31 cellular contexts compared by ENCODE assay signal in genomic region chr15:50225897-50226296, GRCh38. TPM values are rescaled to one million over a fixed set of nuclear protein-coding genes. Genes with fewer than 3 reads are reported as not detected.
A peak's percentile ranks its signal among the peaks of the same experiment; 100 is the strongest.
DNase-seq lines count a peak whose midpoint lies in the region; ATAC-seq, FAIRE-seq and TF ChIP-seq lines count a peak whose summit lies in the region.
"Had no signal": no experiment of that assay in that cellular context is flagged by ENCODE, and none has a peak within 500 bp of the region (broad histone marks: within the 10 kb centered on the region; RNA-seq: fewer than 3 reads in every experiment).

No MANE protein-coding gene starts in this region.

- no peaks in the 10 kb centered on the region for H3K79me1 ChIP-seq in IMR-90 (ENCODE audit: low read depth in 1 of 2, low read length in 2 of 2)

- no peak overlapping the region for H3K23ac ChIP-seq in IMR-90 (ENCODE audit: low read depth, low read length)

- no peak overlapping the region for H2BK20ac ChIP-seq in IMR-90 (ENCODE audit: low read depth, low read length)

- H2BK5ac ChIP-seq in IMR-90 (ENCODE audit: low read depth, low read length, poor library complexity, severe bottlenecking), result no peak overlapping the region

- H3K9ac ChIP-seq in IMR-90 (ENCODE audit: low read depth, low read length) (no peak overlapping the region), HepG2 (ENCODE audit: insufficient read depth, low read depth, low read length) (no peak overlapping the region)
- H3K9ac ChIP-seq: BLaER1 treated with 17β-estradiol and CSF1 and Interleukin-3, amounts not matched to agents 10 nM and 100 nM had no signal

- H3K4me3 ChIP-seq in IMR-90 (ENCODE audit: insufficient read depth, low read depth, low read length) (no peak overlapping the region), hepatocyte (no peak overlapping the region), HepG2 (replicated peaks in 1 of 3; ENCODE audit: insufficient read depth in 1 of 3, low read depth in 2 of 3, low read length in 3 of 3) (no peak overlapping the region), right lobe of liver (no peak overlapping the region)
- H3K4me3 ChIP-seq: A549; BLaER1 treated with 17β-estradiol and CSF1 and Interleukin-3, amounts not matched to agents 10 nM and 100 nM; GM12878 had no signal

- H4K20me1 ChIP-seq in IMR-90 (ENCODE audit: insufficient read depth, low read length) (no peaks in the 10 kb centered on the region), hepatocyte (ENCODE audit: insufficient read depth, poor library complexity, severe bottlenecking) (no peaks in the 10 kb centered on the region), HepG2 (ENCODE audit: insufficient read depth, low read length) (no peaks in the 10 kb centered on the region)
- H4K20me1 ChIP-seq: BLaER1 treated with 17β-estradiol and CSF1 and Interleukin-3, amounts not matched to agents 10 nM and 100 nM had no signal

- no peak overlapping the region for H2AK9ac ChIP-seq in IMR-90 (replicated peaks; ENCODE audit: low read depth, low read length, poor library complexity)

- POLR2A ChIA-PET in IMR-90 (lab: Charles Lee; ENCODE audit: unreplicated experiment), result no interaction called here
- POLR2A ChIA-PET in HepG2 (lab: Yijun Ruan, JAX), result no interaction called here

- H2BK15ac ChIP-seq in IMR-90 (ENCODE audit: low read depth, low read length), result no peak overlapping the region; the same call in 2 of the 3 replicates

- H3K9me3 ChIP-seq in IMR-90 (ENCODE audit: control insufficient read depth, insufficient read depth, low read length), result no peaks in the 10 kb centered on the region
- H3K9me3 ChIP-seq in hepatocyte (ENCODE audit: low read depth), result no peaks in the 10 kb centered on the region
- H3K9me3 ChIP-seq in HepG2 (ENCODE audit: low read length), result no peaks in the 10 kb centered on the region
- no peaks in the 10 kb centered on the region for H3K9me3 ChIP-seq in right lobe of liver
- H3K9me3 ChIP-seq: A549; BLaER1 treated with 17β-estradiol and CSF1 and Interleukin-3, amounts not matched to agents 10 nM and 100 nM; Caco-2 had no signal

- H3K27ac ChIP-seq in IMR-90 (ENCODE audit: insufficient read depth, low read length) (no peak overlapping the region), hepatocyte (peak overlapping the region; percentile 48), HepG2 (ENCODE audit: extremely low read length, insufficient read depth, low read length) (no peak overlapping the region), right lobe of liver (peak overlapping the region in 2 of 3 donors; percentile 54 to 79)
- H3K27ac ChIP-seq: 22Rv1; A549; BLaER1 treated with 17β-estradiol and CSF1 and Interleukin-3, amounts not matched to agents 10 nM and 100 nM; C4-2B had no signal

- no peak overlapping the region for H3K4me2 ChIP-seq in IMR-90 (ENCODE audit: low read depth, low read length)
- no peak overlapping the region for H3K4me2 ChIP-seq in hepatocyte
- no peak overlapping the region for H3K4me2 ChIP-seq in HepG2 (ENCODE audit: low read depth, low read length)
- H3K4me2 ChIP-seq: BLaER1 treated with 17β-estradiol and CSF1 and Interleukin-3, amounts not matched to agents 10 nM and 100 nM had no signal

- in situ Hi-C loops in IMR-90 (cut with MboI; ENCODE audit: low sequenced_read_pairs), result no loop called here
- in situ Hi-C loops in HepG2 (cut with HindIII; ENCODE audit: extremely low pct_ligation_motif_present, low pct_unique_long_range_greater_than_20kb), result no loop called here

- ATAC-seq in IMR-90 (ENCODE audit: low read depth) (no peak), HepG2 (no peak), right lobe of liver (peak; percentile 52 to 73 (median 54)), HG03439 (IDR thresholded peaks at IDR 0.05; ENCODE audit: unreplicated experiment) (no peak)
- ATAC-seq: A549; CD8-positive, alpha-beta T cell; GM12878 had no signal

- DNase-seq in IMR-90 (no peak), hepatocyte (ENCODE audit: low spot score) (no peak), HepG2 (ENCODE audit: low spot score) (no peak), right lobe of liver (no peak), NCI-H1694 treated with DMSO at 0.1 percent for 48 hours (lab: John Stamatoyannopoulos, UW) (no peak)
- no peak for DNase-seq in effector CD8-positive, alpha-beta T cell (lab: John Stamatoyannopoulos, UW)
- DNase-seq: AML-193; Caco-2; Calu3; CD4-positive, alpha-beta T cell; CD8-positive, alpha-beta T cell; DMS153; DMS53; DMS79; DND-41; EL; GDM1 had no signal

- CTCF ChIA-PET in IMR-90 (lab: Yijun Ruan, JAX) (no interaction called here), HepG2 (lab: Yijun Ruan, JAX; ENCODE audit: low intra/inter-chr PET ratio, low total read pairs) (no interaction called here)

- BruUV-seq in IMR-90 (replicated peaks; lab: Mats Ljungman, UMichigan) (no TSS peak), HepG2 (replicated peaks; lab: Mats Ljungman, UMichigan) (no TSS peak)

- no peak overlapping the region for H4K5ac ChIP-seq in IMR-90 (ENCODE audit: low read depth, low read length)

- no peak overlapping the region for H4K8ac ChIP-seq in IMR-90 (ENCODE audit: low read depth in 2 of 2, low read length in 2 of 2)

- TF ChIP-seq POLR2A in IMR-90 (IDR thresholded peaks at IDR 0.05; ENCODE audit: low read depth, low read length), result no peak
- TF ChIP-seq POLR2A in HepG2 (IDR thresholded peaks at IDR 0.05; ENCODE audit: insufficient read depth in 1 of 2, low read depth in 2 of 2, low read length in 2 of 2), result no peak
- TF ChIP-seq POLR2A in right lobe of liver (IDR thresholded peaks at IDR 0.05), result no peak

- H3K14ac ChIP-seq in IMR-90 (replicated peaks; ENCODE audit: low read depth, low read length), result no peak overlapping the region

- WGBS in IMR-90 (ENCODE audit: extremely low coverage in 2 of 2, insufficient read length in 1 of 2), 2 experiments, result no CpG with 5 or more reads among the region's 4 CpGs
- 77% methylated on average over 4 of the region's 4 CpGs for WGBS in hepatocyte (ENCODE audit: low lambda C conversion rate, missing lambda C conversion rate)
- 86% methylated on average over 4 of the region's 4 CpGs for WGBS in HepG2 (ENCODE audit: low lambda C conversion rate)
- WGBS in right lobe of liver (ENCODE audit: insufficient coverage, low coverage, low lambda C conversion rate, missing lambda C conversion rate), result 32% methylated on average over 4 of the region's 4 CpGs

- no peak overlapping the region for H2BK120ac ChIP-seq in IMR-90 (ENCODE audit: low read depth, low read length)

- no peak overlapping the region for H3K18ac ChIP-seq in IMR-90 (ENCODE audit: low read depth, low read length)

- H3K9me2 ChIP-seq in hepatocyte (replicated peaks; ENCODE audit: insufficient read depth), result no peaks in the 10 kb centered on the region

- no peak overlapping the region for H3K4ac ChIP-seq in IMR-90 (ENCODE audit: low read depth, low read length)

- H3K27me3 ChIP-seq in IMR-90 (ENCODE audit: control insufficient read depth, insufficient read depth, low read length) (peaks cover 5% of the 10 kb centered on the region), hepatocyte (no peaks in the 10 kb centered on the region), HepG2 (ENCODE audit: control insufficient read depth in 1 of 2, insufficient read depth in 2 of 2, low read length in 2 of 2) (no peaks in the 10 kb centered on the region), right lobe of liver (no peaks in the 10 kb centered on the region)
- H3K27me3 ChIP-seq: BLaER1 treated with 17β-estradiol and CSF1 and Interleukin-3, amounts not matched to agents 10 nM and 100 nM had no signal

- intact Hi-C loops in IMR-90 (cut with micrococcal nuclease) (no loop called here), HepG2 (cut with micrococcal nuclease; ENCODE audit: unreplicated experiment) (no loop called here), right lobe of liver (cut with DNase I) (no loop called here)

- FAIRE-seq in HepG2 (lab: Jason Lieb, UNC), result no peak
- FAIRE-seq: A549, D721Med, GM12878, GM12892, GM18507 had no signal

- no peak overlapping the region for H4K91ac ChIP-seq in IMR-90 (ENCODE audit: insufficient read depth, low read depth, low read length)

- TF ChIP-seq CTCF in IMR-90 (conservative IDR thresholded peaks at IDR 0.05; ENCODE audit: low read depth, low read length) (no peak), hepatocyte (IDR thresholded peaks at IDR 0.05; ENCODE audit: poor library complexity) (no peak), HepG2 (CRISPR knock-in tag; IDR thresholded peaks at IDR 0.05) (no peak), right lobe of liver (IDR thresholded peaks at IDR 0.05) (no peak)

- H3K4me1 ChIP-seq in IMR-90 (ENCODE audit: control insufficient read depth, insufficient read depth, low read length) (peaks cover 2% of the 10 kb centered on the region; the same call in 1 of the 2 replicates), hepatocyte (ENCODE audit: insufficient read depth) (peaks cover 5% of the 10 kb centered on the region), HepG2 (ENCODE audit: insufficient read depth, low read length) (peaks cover 12% of the 10 kb centered on the region), right lobe of liver (peaks cover 0 to 39% (median 18%) of the 10 kb centered on the region in 4 donors)
- H3K4me1 ChIP-seq: Caco-2 had no signal

- dilution Hi-C loops in IMR-90 (cut with HindIII; ENCODE audit: low sequenced_read_pairs, unreplicated experiment), result no loop called here

- no peak overlapping the region for H2AFZ ChIP-seq in IMR-90 (replicated peaks; ENCODE audit: low read length, poor library complexity)
- H2AFZ ChIP-seq in hepatocyte, result no peak overlapping the region
- no peak overlapping the region for H2AFZ ChIP-seq in HepG2 (ENCODE audit: low read length)

- H2AK5ac ChIP-seq in IMR-90 (ENCODE audit: low read depth, low read length), result no peak overlapping the region

- peaks cover 8% of the 10 kb centered on the region; the same call in 1 of the 2 replicates for H3K9me1 ChIP-seq in IMR-90 (ENCODE audit: insufficient read depth, low read length)

- H3K56ac ChIP-seq in IMR-90 (ENCODE audit: extremely low read depth, insufficient read depth, low read length), result no peak overlapping the region

- H3K36me3 ChIP-seq in IMR-90 (ENCODE audit: control insufficient read depth, insufficient read depth, low read length) (no peaks in the 10 kb centered on the region), hepatocyte (replicated peaks; ENCODE audit: insufficient read depth, low read depth) (no peaks in the 10 kb centered on the region), HepG2 (replicated peaks in 1 of 2; ENCODE audit: control insufficient read depth in 1 of 2, insufficient read depth in 2 of 2, low read length in 2 of 2) (peaks cover 3 to 33% of the 10 kb centered on the region in 2 experiments), right lobe of liver (peaks cover 0 to 48% (median 15%) of the 10 kb centered on the region in 4 donors)

- H3K79me2 ChIP-seq in hepatocyte, result no peaks in the 10 kb centered on the region
- no peaks in the 10 kb centered on the region for H3K79me2 ChIP-seq in HepG2 (ENCODE audit: insufficient read depth, low read length)

- TF ChIP-seq EP300 in HepG2 (IDR thresholded peaks at IDR 0.05; ENCODE audit: low read depth in 2 of 2, low read length in 2 of 2) (no peak), HepG2 (CRISPR knock-in tag; IDR thresholded peaks at IDR 0.05; ENCODE audit: borderline replicate concordance) (no peak)

- TF ChIP-seq RAD21 in IMR-90 (IDR thresholded peaks at IDR 0.05; ENCODE audit: low read length) (no peak), HepG2 (CRISPR knock-in tag; IDR thresholded peaks at IDR 0.05) (no peak)

RNA-seq across cellular contexts. Expression of gene HDC, which starts 39.6 kb away (rescaled TPM):
- total RNA-seq in IMR-90 (2012; rRNA removed), result not detected in 2 replicates
- polyA plus RNA-seq in IMR-90 (2012; rRNA removed), result not detected in 2 replicates
- polyA plus RNA-seq in IMR-90 (2012; cell fraction: cytosol; rRNA removed), result not detected in 2 replicates
- 0.03 and 0.11 TPM in 2 replicates for polyA plus RNA-seq in IMR-90 (2012; cell fraction: nucleus; rRNA removed; ENCODE audit: low replicate concordance)
- 0.44 TPM in 1 of 2 replicates, not detected in the other for total RNA-seq in hepatocyte
- polyA plus RNA-seq in hepatocyte, result not detected in 2 replicates
- total RNA-seq in HepG2 (2016; rRNA removed; fragmentation: Illumina TruSeq; extraction: Trizol), result not detected in 2 replicates
- not detected in 2 replicates for total RNA-seq in HepG2 (2016; cell fraction: cytosol; rRNA removed; fragmentation: Illumina TruSeq; extraction: Trizol; ENCODE audit: low read depth)
- not detected in 2 replicates for total RNA-seq in HepG2 (2016; cell fraction: insoluble cytoplasmic fraction; rRNA removed; fragmentation: Illumina TruSeq; extraction: Trizol)
- not detected in 2 replicates for total RNA-seq in HepG2 (2016; cell fraction: membrane; rRNA removed; fragmentation: Illumina TruSeq; extraction: Trizol)
- not detected in 2 replicates for total RNA-seq in HepG2 (2016; cell fraction: nucleus; rRNA removed; fragmentation: Illumina TruSeq; extraction: Trizol)
- polyA plus RNA-seq in HepG2 (2011; rRNA removed), result not detected in 2 replicates
- polyA plus RNA-seq in HepG2 (2011; cell fraction: cytosol; rRNA removed), result not detected in 2 replicates
- 0.19 TPM in 1 of 2 replicates, not detected in the other for polyA plus RNA-seq in HepG2 (2011; cell fraction: nucleus; rRNA removed)
- polyA plus RNA-seq in HepG2 (2012), result not detected in 2 replicates
- not detected in 2 replicates for polyA plus RNA-seq in HepG2 (2016; cell fraction: cytosol; fragmentation: Illumina TruSeq; extraction: Trizol; ENCODE audit: low read depth)
- not detected in 2 replicates for polyA plus RNA-seq in HepG2 (2016; cell fraction: insoluble cytoplasmic fraction; fragmentation: Illumina TruSeq; extraction: Trizol; ENCODE audit: low read depth)
- polyA plus RNA-seq in HepG2 (2016; cell fraction: membrane; fragmentation: Illumina TruSeq; extraction: Trizol; ENCODE audit: low read depth), result not detected in 2 replicates
- polyA plus RNA-seq in HepG2 (2016; cell fraction: nucleus; fragmentation: Illumina TruSeq; extraction: Trizol; ENCODE audit: insufficient read depth, low read depth), result not detected in 2 replicates
- 1.1 TPM in 1 of 2 replicates, not detected in the other for polyA minus RNA-seq in HepG2 (2011; rRNA and poly(A)+ RNA removed; ENCODE audit: low replicate concordance)
- polyA minus RNA-seq in HepG2 (2011; cell fraction: cytosol; rRNA and poly(A)+ RNA removed), result not detected in 2 replicates
- not detected in 2 replicates for polyA minus RNA-seq in HepG2 (2011; cell fraction: nucleus; rRNA and poly(A)+ RNA removed)
- total RNA-seq in right lobe of liver, result under 1 TPM in 3 of 6 experiments, not detected in 3; 0.26 to 0.47 (median 0.34) TPM
- total RNA-seq: B cell; Caco-2; Calu3; CD8-positive, alpha-beta T cell; Daoy; G401; GM12878 had no signal
- polyA plus RNA-seq: BJ, GM12878 had no signal

RNA-seq across cellular contexts. Expression of gene SLC27A2, which starts 43.9 kb away (rescaled TPM):
- total RNA-seq in IMR-90 (2012; rRNA removed), result under 0.01 TPM in 1 of 2 replicates, not detected in the other
- polyA plus RNA-seq in IMR-90 (2012; rRNA removed), result not detected in 2 replicates
- 0.03 TPM in 1 of 2 replicates, not detected in the other for polyA plus RNA-seq in IMR-90 (2012; cell fraction: cytosol; rRNA removed)
- not detected in 2 replicates for polyA plus RNA-seq in IMR-90 (2012; cell fraction: nucleus; rRNA removed; ENCODE audit: low replicate concordance)
- 37.0 and 41.3 TPM in 2 replicates for total RNA-seq in hepatocyte
- 10.1 and 24.8 TPM in 2 replicates for polyA plus RNA-seq in hepatocyte
- total RNA-seq in HepG2 (2016; rRNA removed; fragmentation: Illumina TruSeq; extraction: Trizol), result 12.3 and 23.4 TPM in 2 replicates
- total RNA-seq in HepG2 (2016; cell fraction: cytosol; rRNA removed; fragmentation: Illumina TruSeq; extraction: Trizol; ENCODE audit: low read depth), result 3.2 TPM in 2 replicates
- total RNA-seq in HepG2 (2016; cell fraction: insoluble cytoplasmic fraction; rRNA removed; fragmentation: Illumina TruSeq; extraction: Trizol), result 12.5 and 24.4 TPM in 2 replicates
- 5.0 and 6.4 TPM in 2 replicates for total RNA-seq in HepG2 (2016; cell fraction: membrane; rRNA removed; fragmentation: Illumina TruSeq; extraction: Trizol)
- 19.3 and 23.5 TPM in 2 replicates for total RNA-seq in HepG2 (2016; cell fraction: nucleus; rRNA removed; fragmentation: Illumina TruSeq; extraction: Trizol)
- 14.6 and 16.0 TPM in 2 replicates for polyA plus RNA-seq in HepG2 (2011; rRNA removed)
- 10.0 and 13.4 TPM in 2 replicates for polyA plus RNA-seq in HepG2 (2011; cell fraction: cytosol; rRNA removed)
- 7.6 and 8.6 TPM in 2 replicates for polyA plus RNA-seq in HepG2 (2011; cell fraction: nucleus; rRNA removed)
- polyA plus RNA-seq in HepG2 (2012), result 25.5 and 34.1 TPM in 2 replicates
- 2.2 and 2.8 TPM in 2 replicates for polyA plus RNA-seq in HepG2 (2016; cell fraction: cytosol; fragmentation: Illumina TruSeq; extraction: Trizol; ENCODE audit: low read depth)
- 10.7 and 11.3 TPM in 2 replicates for polyA plus RNA-seq in HepG2 (2016; cell fraction: insoluble cytoplasmic fraction; fragmentation: Illumina TruSeq; extraction: Trizol; ENCODE audit: low read depth)
- polyA plus RNA-seq in HepG2 (2016; cell fraction: membrane; fragmentation: Illumina TruSeq; extraction: Trizol; ENCODE audit: low read depth), result 3.3 and 3.4 TPM in 2 replicates
- polyA plus RNA-seq in HepG2 (2016; cell fraction: nucleus; fragmentation: Illumina TruSeq; extraction: Trizol; ENCODE audit: insufficient read depth, low read depth), result 24.6 and 25.7 TPM in 2 replicates
- polyA minus RNA-seq in HepG2 (2011; rRNA and poly(A)+ RNA removed; ENCODE audit: low replicate concordance), result 33.1 and 391 TPM in 2 replicates
- 18.9 and 21.0 TPM in 2 replicates for polyA minus RNA-seq in HepG2 (2011; cell fraction: cytosol; rRNA and poly(A)+ RNA removed)
- 14.8 and 15.7 TPM in 2 replicates for polyA minus RNA-seq in HepG2 (2011; cell fraction: nucleus; rRNA and poly(A)+ RNA removed)
- total RNA-seq in right lobe of liver, result 100 to 1,000 TPM in 5 of 6 experiments, 10 to 100 TPM in 1; 76.8 to 366 (median 172) TPM
- total RNA-seq: A172, G401 had no signal

Comparison
In these comparisons a context has a peak if more than half of its experiments do, and no peak if none do; other contexts are left out.
1. ATAC-seq: peak in right lobe of liver (4 of 4); none in IMR-90 (single experiment), HepG2 (single experiment) and HG03439 (single experiment).
2. H3K27ac ChIP-seq: peak in hepatocyte (single experiment) and right lobe of liver (2 of 3); none in IMR-90 (single experiment) and HepG2 (single experiment).